Comparison of ENCODE assay signal across 1 cellular context in genomic region chr6:42066156-42066555, GRCh38.
TF ChIP-seq lines count a peak whose summit lies in the region.

No MANE protein-coding gene starts in this region.

TF ChIP-seq in HepG2, 621 proteins besides CTCF, POLR2A, EP300 and RAD21:
- TF ChIP-seq ZNF513 (CRISPR knock-in tag; conservative IDR thresholded peaks at IDR 0.05) (no peak), MAFK (conservative IDR thresholded peaks at IDR 0.05 in 1 of 2, IDR thresholded peaks at IDR 0.05 in 1 of 2; ENCODE audit: low read length in 2 of 2) (peak; percentile 23 to 25; a peak in 2 of 4 replicates)
